ENCODE assay signal across 39 cellular contexts in the genomic region with DNA sequence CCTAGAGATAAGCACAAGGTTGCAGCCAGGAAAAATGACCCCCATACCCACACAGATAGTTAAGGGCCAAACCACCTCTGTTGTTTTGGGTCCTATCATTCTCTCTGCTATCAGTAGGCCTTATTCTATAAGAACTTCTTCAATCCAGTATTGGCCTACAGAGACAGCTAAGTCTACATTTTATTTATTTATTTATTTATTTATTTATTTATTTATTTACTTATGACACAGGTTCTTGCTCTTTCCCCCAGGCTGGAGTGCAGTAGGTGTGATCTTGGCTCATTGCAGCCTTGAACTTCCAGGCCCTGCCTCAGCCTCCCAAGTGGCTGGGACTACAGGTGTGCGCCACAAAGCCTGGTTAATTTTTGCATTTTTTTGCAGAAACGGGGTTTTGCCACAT. TPM values are rescaled to one million over a fixed set of nuclear protein-coding genes. Genes with fewer than 3 reads are reported as not detected.
"Had no signal": no experiment of that assay in that cellular context is flagged by ENCODE, and none has a peak within 500 bp of the region (broad histone marks: within the 10 kb centered on the region; RNA-seq: fewer than 3 reads in every experiment).

No MANE protein-coding gene starts in this region.

- H3K4me2 ChIP-seq: KMS-11 had no signal

- H3K27ac ChIP-seq: KMS-11 had no signal

- DNase-seq: Karpas-422, Kasumi-1, MG63, MM.1S, MV-4-11, NCI-H1048, NCI-H1092, NCI-H1092 treated with DMSO at 0.1 percent for 48 hours, NCI-H1105, NCI-H1105 treated with DMSO at 0.1 percent for 48 hours, NCI-H1417, NCI-H1417 treated with DMSO at 0.1 percent for 48 hours, NCI-H1436, NCI-H1436 treated with DMSO at 0.1 percent for 48 hours, NCI-H146, NCI-H1694, NCI-H1694 treated with DMSO at 0.1 percent for 48 hours, NCI-H187, NCI-H187 treated with DMSO at 0.1 percent for 48 hours, NCI-H1930, NCI-H2029, NCI-H2029 treated with DMSO at 0.1 percent for 48 hours, NCI-H2081, NCI-H2081 treated with DMSO at 0.1 percent for 48 hours, NCI-H2107, NCI-H2171, NCI-H2171 treated with DMSO at 0.1 percent for 48 hours, NCI-H2227 treated with DMSO at 0.1 percent for 48 hours, NCI-H226, NCI-H345, NCI-H446, NCI-H446 treated with DMSO at 0.1 percent for 48 hours, NCI-H510A, NCI-H510A treated with DMSO at 0.1 percent for 48 hours had no signal

- H3K4me3 ChIP-seq: MG63 had no signal

- H3K36me3 ChIP-seq: MG63 had no signal

RNA-seq across cellular contexts. Expression of gene SPPL2C, which starts 42.2 kb away (rescaled TPM):
- total RNA-seq: LHCN-M2, M059J, MCF 10A, NCI-H460 had no signal
